Comparison of ENCODE assay signal across 34 cellular contexts in genomic region chr14:68300608-68301007, GRCh38.
"Had no signal": no experiment of that assay in that cellular context is flagged by ENCODE, and none has a peak within 500 bp of the region (broad histone marks: within the 10 kb centered on the region; RNA-seq: fewer than 3 reads in every experiment).

No MANE protein-coding gene starts in this region.

- H3K27me3 ChIP-seq: brain microvascular endothelial cell, dorsolateral prefrontal cortex, esophagus muscularis mucosa, foreskin keratinocyte, gastrocnemius medialis had no signal

- H3K4me1 Mint-ChIP-seq: activated CD8-positive, alpha-beta memory T cell treated with anti-CD3 and anti-CD28 coated beads, Interleukin-2, amount 10 ng/mL, durations not matched to agents 7 days and 5 days; central memory CD8-positive, alpha-beta T cell had no signal

- H3K27ac ChIP-seq: brain microvascular endothelial cell, coronary artery, dorsolateral prefrontal cortex, esophagus muscularis mucosa, foreskin keratinocyte, gastrocnemius medialis, WERI-Rb-1 had no signal

- H3K9me3 ChIP-seq: esophagus muscularis mucosa, gastrocnemius medialis had no signal

- H3K27ac Mint-ChIP-seq: activated CD4-positive, alpha-beta memory T cell treated with anti-CD3 and anti-CD28 coated beads for 36 hours; activated CD4-positive, alpha-beta T cell treated with anti-CD3 and anti-CD28 coated beads for 36 hours; activated CD4-positive, alpha-beta T cell treated with anti-CD3 and anti-CD28 coated beads, Interleukin-2, amount 10 ng/mL, durations not matched to agents 24 days and 14 days; activated CD8-positive, alpha-beta memory T cell treated with anti-CD3 and anti-CD28 coated beads, Interleukin-2, amount 10 ng/mL, durations not matched to agents 7 days and 5 days; activated CD8-positive, alpha-beta T cell treated with anti-CD3 and anti-CD28 coated beads, Interleukin-2, amount 10 ng/mL, durations not matched to agents 7 days and 5 days; activated naive CD4-positive, alpha-beta T cell treated with anti-CD3 and anti-CD28 coated beads for 36 hours; activated naive CD4-positive, alpha-beta T cell treated with anti-CD3 and anti-CD28 coated beads, Interleukin-2, amount 50 U/mL, for 24 hours; activated naive CD8-positive, alpha-beta T cell treated with anti-CD3 and anti-CD28 coated beads for 36 hours; activated T-helper 1 cell treated with anti-CD3 and anti-CD28 coated beads, Interleukin-12 subunit alpha, Interleukin-12 subunit beta, Interleukin-2, Interleukin-4 antibody, amounts not matched to agents 30 ng/mL and 10 ng/mL and 1 ng/mL, durations not matched to agents 14 hours and 24 hours and 36 hours; activated T-helper 2 cell treated with anti-CD3 and anti-CD28 coated beads, Interferon-gamma antibody, Interleukin-2, Interleukin-4, amounts not matched to agents 10 μg/mL and 5 μg/mL and 100 μg/mL, durations not matched to agents 14 hours and 24 hours and 36 hours; dendritic cell treated with granulocyte-macrophage colony-stimulating factor and Interleukin-4, amounts not matched to agents 40 ng/mL and 50 ng/mL, for 4 days; T-helper 17 cell; T-helper 2 cell treated with Interferon-gamma antibody and Interleukin-4, amounts not matched to agents 5 μg/mL and 100 μg/mL, for 36 hours had no signal

- FAIRE-seq: astrocyte, bronchial epithelial cell had no signal

- H3K4me1 ChIP-seq: foreskin keratinocyte had no signal

- H3K27me3 Mint-ChIP-seq: activated CD4-positive, alpha-beta memory T cell treated with anti-CD3 and anti-CD28 coated beads for 36 hours; activated CD4-positive, alpha-beta T cell treated with anti-CD3 and anti-CD28 coated beads for 36 hours; activated CD4-positive, alpha-beta T cell treated with anti-CD3 and anti-CD28 coated beads, Interleukin-2, amount 10 ng/mL, durations not matched to agents 24 days and 14 days; activated CD8-positive, alpha-beta memory T cell treated with anti-CD3 and anti-CD28 coated beads, Interleukin-2, amount 10 ng/mL, durations not matched to agents 7 days and 5 days; activated naive CD4-positive, alpha-beta T cell treated with anti-CD3 and anti-CD28 coated beads, Interleukin-2, amount 50 U/mL, for 24 hours; activated naive CD8-positive, alpha-beta T cell treated with anti-CD3 and anti-CD28 coated beads for 36 hours; central memory CD8-positive, alpha-beta T cell; dendritic cell treated with granulocyte-macrophage colony-stimulating factor and Interleukin-4, amounts not matched to agents 40 ng/mL and 50 ng/mL, for 4 days; T-helper 17 cell had no signal

- H3K36me3 ChIP-seq: brain microvascular endothelial cell, esophagus muscularis mucosa, gastrocnemius medialis, WERI-Rb-1 had no signal

- DNase-seq: activated CD4-positive, alpha-beta memory T cell treated with anti-CD3 and anti-CD28 coated beads for 36 hours; activated CD4-positive, alpha-beta T cell treated with anti-CD3 and anti-CD28 coated beads for 36 hours; activated CD4-positive, alpha-beta T cell treated with anti-CD3 and anti-CD28 coated beads, Interleukin-2, amount 10 ng/mL, durations not matched to agents 24 days and 14 days; activated CD4-positive, CD25-positive, alpha-beta regulatory T cell; activated CD4-positive, CD25-positive, alpha-beta regulatory T cell treated with anti-CD3 and anti-CD28 coated beads, Interleukin-2, amount 50 U/mL, for 72 hours; activated CD8-positive, alpha-beta memory T cell treated with anti-CD3 and anti-CD28 coated beads, Interleukin-2, amount 10 ng/mL, durations not matched to agents 7 days and 5 days; activated CD8-positive, alpha-beta memory T cell treated with anti-CD3 and anti-CD28 coated beads, Interleukin-2, amount 50 U/mL, for 4 hours; activated CD8-positive, alpha-beta T cell treated with anti-CD3 and anti-CD28 coated beads, Interleukin-2, amount 10 ng/mL, durations not matched to agents 7 days and 5 days; activated effector memory CD4-positive, alpha-beta T cell treated with anti-CD3 and anti-CD28 coated beads, Interleukin-2, amount 50 U/mL, for 16 hours; activated naive CD4-positive, alpha-beta T cell treated with anti-CD3 and anti-CD28 coated beads for 36 hours; activated naive CD8-positive, alpha-beta T cell treated with anti-CD3 and anti-CD28 coated beads for 36 hours; activated T-cell treated with anti-CD3 and anti-CD28 coated beads, Interleukin-2, amount 50 U/mL, for 1 hour; activated T-cell treated with anti-CD3 and anti-CD28 coated beads, Interleukin-2, amount 50 U/mL, for 48 hours; anterior cingulate cortex; brain microvascular endothelial cell; dorsolateral prefrontal cortex; effector memory CD4-positive, alpha-beta T cell; erythroblast; foreskin keratinocyte; gastrocnemius medialis; T-helper 1 cell; T-helper 17 cell; T1000; WERI-Rb-1 had no signal

- H3K4me3 ChIP-seq: coronary artery, dorsolateral prefrontal cortex, esophagus muscularis mucosa, gastrocnemius medialis had no signal

- H3K4me3 Mint-ChIP-seq: activated CD4-positive, alpha-beta memory T cell treated with anti-CD3 and anti-CD28 coated beads for 36 hours; activated CD4-positive, alpha-beta T cell treated with anti-CD3 and anti-CD28 coated beads for 36 hours; activated CD4-positive, alpha-beta T cell treated with anti-CD3 and anti-CD28 coated beads, Interleukin-2, amount 10 ng/mL, durations not matched to agents 24 days and 14 days; activated CD8-positive, alpha-beta memory T cell treated with anti-CD3 and anti-CD28 coated beads, Interleukin-2, amount 10 ng/mL, durations not matched to agents 7 days and 5 days; activated CD8-positive, alpha-beta T cell treated with anti-CD3 and anti-CD28 coated beads, Interleukin-2, amount 10 ng/mL, durations not matched to agents 7 days and 5 days; activated naive CD4-positive, alpha-beta T cell treated with anti-CD3 and anti-CD28 coated beads for 36 hours; activated naive CD4-positive, alpha-beta T cell treated with anti-CD3 and anti-CD28 coated beads, Interleukin-2, amount 50 U/mL, for 24 hours; activated naive CD8-positive, alpha-beta T cell treated with anti-CD3 and anti-CD28 coated beads for 36 hours; activated T-helper 1 cell treated with anti-CD3 and anti-CD28 coated beads, Interleukin-12 subunit alpha, Interleukin-12 subunit beta, Interleukin-2, Interleukin-4 antibody, amounts not matched to agents 30 ng/mL and 10 ng/mL and 1 ng/mL, durations not matched to agents 14 hours and 24 hours and 36 hours; central memory CD8-positive, alpha-beta T cell; dendritic cell treated with granulocyte-macrophage colony-stimulating factor and Interleukin-4, amounts not matched to agents 40 ng/mL and 50 ng/mL, for 4 days; T-helper 17 cell; T-helper 2 cell treated with Interferon-gamma antibody and Interleukin-4, amounts not matched to agents 5 μg/mL and 100 μg/mL, for 36 hours had no signal
